Comparison of ENCODE assay signal across 9 cellular contexts in genomic region chr19:40398417-40399056, GRCh38. TPM values are rescaled to one million over a fixed set of nuclear protein-coding genes. Genes with fewer than 3 reads are reported as not detected.
DNase-seq lines count a peak whose midpoint lies in the region; ATAC-seq, FAIRE-seq and TF ChIP-seq lines count a peak whose summit lies in the region.
"Had no signal": no experiment of that assay in that cellular context is flagged by ENCODE, and none has a peak within 500 bp of the region (broad histone marks: within the 10 kb centered on the region; RNA-seq: fewer than 3 reads in every experiment).

No MANE protein-coding gene starts in this region.

- no peak for TF ChIP-seq CTCF in CD8-positive, alpha-beta T cell (IDR thresholded peaks at IDR 0.05)
- no peak for TF ChIP-seq CTCF in RWPE2 (IDR thresholded peaks at IDR 0.05; ENCODE audit: poor library complexity, severe bottlenecking)
- no peak for TF ChIP-seq CTCF in upper lobe of left lung (IDR thresholded peaks at IDR 0.05)
- TF ChIP-seq CTCF in GM13977 (IDR thresholded peaks at IDR 0.05; ENCODE audit: extremely low read depth, insufficient read depth, missing control alignments) = no peak
- TF ChIP-seq CTCF in kidney (IDR thresholded peaks at IDR 0.05; ENCODE audit: borderline replicate concordance, extremely low read depth, insufficient read depth) = no peak

- H3K27me3 Mint-ChIP-seq in CD8-positive, alpha-beta T cell (ENCODE audit: low read depth) = no peaks in the 10 kb centered on the region

- no peak for FAIRE-seq in kidney (lab: Jason Lieb, UNC)

- no peaks in the 10 kb centered on the region for H3K9me3 Mint-ChIP-seq in CD8-positive, alpha-beta T cell

- H3K4me1 Mint-ChIP-seq in CD8-positive, alpha-beta T cell (ENCODE audit: low read depth) = peaks cover 17% of the 10 kb centered on the region

- no peak for TF ChIP-seq POLR2A in upper lobe of left lung (IDR thresholded peaks at IDR 0.05)

- H3K9me3 ChIP-seq in CD8-positive, alpha-beta T cell (ENCODE audit: low read length) = no peaks in the 10 kb centered on the region
- no peaks in the 10 kb centered on the region for H3K9me3 ChIP-seq in RWPE2 (ENCODE audit: severe bottlenecking)
- no peaks in the 10 kb centered on the region for H3K9me3 ChIP-seq in upper lobe of left lung
- no peaks in the 10 kb centered on the region for H3K9me3 ChIP-seq in kidney (ENCODE audit: control insufficient read depth in 1 of 2, low read length in 2 of 2)

- in situ Hi-C loops in GM13977 (cut with MboI; ENCODE audit: low pct_unique_long_range_greater_than_20kb, low sequenced_read_pairs, unreplicated experiment) (no loop called here), ACHN (cut with HindIII; ENCODE audit: low pct_ligation_motif_present, low pct_unique_long_range_greater_than_20kb, low sequenced_read_pairs) (no loop called here)

- no peaks in the 10 kb centered on the region for H3K27me3 ChIP-seq in CD8-positive, alpha-beta T cell (ENCODE audit: insufficient read depth, low read length)
- H3K27me3 ChIP-seq in RWPE2 (ENCODE audit: insufficient read depth, poor library complexity, severe bottlenecking) (no peaks in the 10 kb centered on the region), upper lobe of left lung (no peaks in the 10 kb centered on the region)

- no peak overlapping the region for H3K27ac Mint-ChIP-seq in CD8-positive, alpha-beta T cell

- CTCF ChIA-PET in CD8-positive, alpha-beta T cell (lab: Charles Lee) = interaction anchor here (0.7 kb wide), 1 partner anchor 22 kb away, joined by 3 read pairs; no protein-coding TSS in a partner anchor

- peak; percentile 32 to 81 (median 52) for DNase-seq in CD8-positive, alpha-beta T cell
- DNase-seq in RWPE2 (ENCODE audit: low spot score) = no peak
- peak; percentile 50 for DNase-seq in activated naive CD8-positive, alpha-beta T cell treated with anti-CD3 and anti-CD28 coated beads, Interleukin-2, amount 50 U/mL, for 16 hours (ENCODE audit: low read depth, low spot score)
- DNase-seq in mucosa of gallbladder (ENCODE audit: low spot score) = peak; percentile 53
- DNase-seq in upper lobe of left lung = peak; percentile 84 to 86
- DNase-seq in GM13977 (ENCODE audit: low spot score) = no peak
- no peak for DNase-seq in kidney
- DNase-seq in ACHN = no peak

- WGBS in upper lobe of left lung, 2 donors = 42 to 57% methylated on average over 15 to 47 of the region's 47 CpGs

- no peak overlapping the region for H3K27ac ChIP-seq in CD8-positive, alpha-beta T cell (ENCODE audit: low read depth, low read length)
- no peak overlapping the region for H3K27ac ChIP-seq in RWPE2 (ENCODE audit: poor library complexity, severe bottlenecking)
- peak overlapping the region in 2 of 4 donors; percentile 43 to 52 for H3K27ac ChIP-seq in upper lobe of left lung
- H3K27ac ChIP-seq in kidney (ENCODE audit: low read depth in 2 of 2, low read length in 2 of 2) = no peak overlapping the region

- no peak overlapping the region for H3K9ac ChIP-seq in kidney (ENCODE audit: low read length in 2 of 2)

- no peaks in the 10 kb centered on the region for H3K36me3 ChIP-seq in CD8-positive, alpha-beta T cell (ENCODE audit: insufficient read depth, low read length)
- H3K36me3 ChIP-seq in RWPE2 (ENCODE audit: low read depth) (no peaks in the 10 kb centered on the region), upper lobe of left lung (peaks cover 3 to 50% (median 24%) of the 10 kb centered on the region in 4 donors), kidney (ENCODE audit: control insufficient read depth in 1 of 2, insufficient read depth in 2 of 2, low read length in 2 of 2) (no peaks in the 10 kb centered on the region)

- ATAC-seq in CD8-positive, alpha-beta T cell = peak; percentile 82
- ATAC-seq in RWPE2 (ENCODE audit: low read depth) (peak; percentile 80), upper lobe of left lung (ENCODE audit: low FRiP score in 2 of 2) (peak; percentile 5 to 63)
- ATAC-seq: Panc1 had no signal

- no peak overlapping the region for H3K4me3 ChIP-seq in CD8-positive, alpha-beta T cell (ENCODE audit: low read depth, low read length)
- no peak overlapping the region for H3K4me3 ChIP-seq in RWPE2 (ENCODE audit: severe bottlenecking)
- peak overlapping the region in 1 of 4 donors; percentile 26 for H3K4me3 ChIP-seq in upper lobe of left lung
- no peak overlapping the region for H3K4me3 ChIP-seq in kidney (ENCODE audit: low read length in 2 of 2)

- no peak for TF ChIP-seq EP300 in upper lobe of left lung (IDR thresholded peaks at IDR 0.05)

- POLR2A ChIA-PET in CD8-positive, alpha-beta T cell (lab: Charles Lee) = no interaction called here

- intact Hi-C loops in CD8-positive, alpha-beta T cell (cut with DNase I, micrococcal nuclease) = no loop called here
- intact Hi-C loops in kidney (cut with DNase I) = no loop called here

- H3K4me3 Mint-ChIP-seq in CD8-positive, alpha-beta T cell = peak overlapping the region; percentile 4

- peaks cover 11% of the 10 kb centered on the region for H3K4me1 ChIP-seq in CD8-positive, alpha-beta T cell (ENCODE audit: insufficient read depth, low read length)
- H3K4me1 ChIP-seq in RWPE2 (ENCODE audit: insufficient read depth, poor library complexity, severe bottlenecking) (no peaks in the 10 kb centered on the region), upper lobe of left lung (peaks cover 6 to 26% (median 14%) of the 10 kb centered on the region in 4 donors), kidney (ENCODE audit: control insufficient read depth in 1 of 2, insufficient read depth in 1 of 2, low read depth in 1 of 2, low read length in 2 of 2) (peaks cover 0 to 2% of the 10 kb centered on the region in 2 donors)

- H3K36me3 Mint-ChIP-seq in CD8-positive, alpha-beta T cell = no peaks in the 10 kb centered on the region

RNA-seq across cellular contexts. Expression of gene HIPK4, which starts 8.6 kb away (rescaled TPM):
- total RNA-seq in CD8-positive, alpha-beta T cell = under 1 TPM in 1 of 2 experiments, not detected in 1; 0.14 TPM
- total RNA-seq in mucosa of gallbladder (not detected), upper lobe of left lung (1 to 10 TPM in 1 of 6 donors, under 1 TPM in 4, not detected in 1; 0.17 to 1.0 (median 0.46) TPM), kidney (0.09 TPM)
- polyA plus RNA-seq in kidney (ENCODE audit: insufficient read depth, low read depth, low replicate concordance) = not detected

RNA-seq across cellular contexts. Expression of gene PRX, which starts 14.6 kb away (rescaled TPM):
- total RNA-seq in CD8-positive, alpha-beta T cell = 1 to 10 TPM; 1.1 to 1.4 TPM
- total RNA-seq in mucosa of gallbladder (7.0 TPM), upper lobe of left lung (100 to 1,000 TPM in 1 of 6 donors, 10 to 100 TPM in 5; 30.1 to 146 (median 51.5) TPM), kidney (4.5 TPM)
- polyA plus RNA-seq in kidney (ENCODE audit: insufficient read depth, low read depth, low replicate concordance) = 12.6 TPM

RNA-seq across cellular contexts. Expression of gene SERTAD1, which starts 27.3 kb away (rescaled TPM):
- 10 to 100 TPM; 36.7 to 38.7 TPM for total RNA-seq in CD8-positive, alpha-beta T cell
- 13.2 TPM for total RNA-seq in mucosa of gallbladder
- 10 to 100 TPM in 4 of 6 donors, 1 to 10 TPM in 2; 2.1 to 37.5 (median 18.4) TPM for total RNA-seq in upper lobe of left lung
- 14.8 TPM for total RNA-seq in kidney
- 18.2 TPM for polyA plus RNA-seq in kidney (ENCODE audit: insufficient read depth, low read depth, low replicate concordance)

RNA-seq across cellular contexts. Expression of gene SERTAD3, which starts 45.6 kb away (rescaled TPM):
- total RNA-seq in CD8-positive, alpha-beta T cell = 10 to 100 TPM; 27.9 to 33.4 TPM
- 38.8 TPM for total RNA-seq in mucosa of gallbladder
- total RNA-seq in upper lobe of left lung = 10 to 100 TPM in 5 of 6 donors, 1 to 10 TPM in 1; 8.9 to 44.5 (median 21.9) TPM
- total RNA-seq in kidney = 38.4 TPM
- polyA plus RNA-seq in kidney (ENCODE audit: insufficient read depth, low read depth, low replicate concordance) = 29.9 TPM

RNA-seq across cellular contexts. Expression of gene PLD3, which starts 50.0 kb away (rescaled TPM):
- 10 to 100 TPM; 48.9 to 56.1 TPM for total RNA-seq in CD8-positive, alpha-beta T cell
- total RNA-seq in mucosa of gallbladder (224 TPM), upper lobe of left lung (100 to 1,000 TPM; 257 to 710 (median 470) TPM), kidney (207 TPM)
- 175 TPM for polyA plus RNA-seq in kidney (ENCODE audit: insufficient read depth, low read depth, low replicate concordance)

Comparison
In these comparisons a context has a peak if more than half of its experiments do, and no peak if none do; other contexts are left out.
1. DNase-seq: peak in CD8-positive, alpha-beta T cell (7 of 7), activated naive CD8-positive, alpha-beta T cell treated with anti-CD3 and anti-CD28 coated beads, Interleukin-2, amount 50 U/mL, for 16 hours (single experiment), mucosa of gallbladder (single experiment) and upper lobe of left lung (2 of 2); none in RWPE2 (single experiment), GM13977 (single experiment), kidney (single experiment) and ACHN (single experiment).
2. Peak in every context shown above with its lines, with median percentiles within 50 percentile points of each other: ATAC-seq.